In the genomic region with DNA sequence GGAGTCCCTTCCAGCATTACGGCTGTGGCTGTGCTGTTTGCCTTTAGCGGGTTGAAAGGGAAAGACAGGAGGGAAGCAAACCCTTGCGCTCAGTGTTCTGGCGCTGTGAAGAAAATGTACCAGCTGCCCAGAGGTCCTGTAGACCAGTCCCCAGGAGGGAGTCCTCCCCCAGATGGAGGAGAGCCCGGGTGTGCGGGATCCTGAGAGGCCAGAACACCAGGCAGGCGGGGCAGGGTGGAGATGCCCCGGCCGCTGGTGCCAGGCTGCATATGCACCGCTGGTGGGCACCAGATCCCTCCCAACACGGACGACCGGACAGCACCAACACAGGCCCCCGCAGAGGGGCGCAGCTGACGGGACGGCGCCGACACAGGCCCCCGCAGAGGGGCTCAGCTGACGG, we compare ENCODE assay signal across 23 cellular contexts. TPM values are rescaled to one million over a fixed set of nuclear protein-coding genes. Genes with fewer than 3 reads are reported as not detected.
DNase-seq lines count a peak whose midpoint lies in the region; ATAC-seq and TF ChIP-seq lines count a peak whose summit lies in the region.
"Had no signal": no experiment of that assay in that cellular context is flagged by ENCODE, and none has a peak within 500 bp of the region (broad histone marks: within the 10 kb centered on the region; RNA-seq: fewer than 3 reads in every experiment).

No MANE protein-coding gene starts in this region.

- intact Hi-C loops in activated CD4-positive, alpha-beta memory T cell treated with anti-CD3 and anti-CD28 coated beads for 36 hours (cut with micrococcal nuclease), result no loop called here
- intact Hi-C loops in sigmoid colon (cut with DNase I), result no loop called here

- H3K9me3 Mint-ChIP-seq in activated CD4-positive, alpha-beta memory T cell treated with anti-CD3 and anti-CD28 coated beads for 36 hours, result no peaks in the 10 kb centered on the region

- H3K27me3 Mint-ChIP-seq in activated CD4-positive, alpha-beta memory T cell treated with anti-CD3 and anti-CD28 coated beads for 36 hours, result peaks cover 16% of the 10 kb centered on the region

- CTCF ChIA-PET in activated CD4-positive, alpha-beta memory T cell treated with anti-CD3 and anti-CD28 coated beads for 36 hours (lab: Charles Lee), result no interaction called here

- H3K9me3 ChIP-seq in sigmoid colon, result peaks cover 0 to 2% (median 0%) of the 10 kb centered on the region in 4 donors
- H3K9me3 ChIP-seq: SJCRH30 had no signal

- TF ChIP-seq EP300 in sigmoid colon (IDR thresholded peaks at IDR 0.05), result no peak

- 69 to 80% methylated on average over 21 of the region's 21 CpGs for WGBS in sigmoid colon, 2 donors

- H3K4me1 ChIP-seq in sigmoid colon, result no peaks in the 10 kb centered on the region
- H3K4me1 ChIP-seq: BLaER1 treated with 17β-estradiol and CSF1 and Interleukin-3, amounts not matched to agents 10 nM and 100 nM; SJCRH30 had no signal

- H3K36me3 ChIP-seq in H7 (replicated peaks; ENCODE audit: control insufficient read depth, insufficient read depth, low read length), result no peaks in the 10 kb centered on the region
- H3K36me3 ChIP-seq in sigmoid colon, result no peaks in the 10 kb centered on the region
- H3K36me3 ChIP-seq: BLaER1 treated with 17β-estradiol and CSF1 and Interleukin-3, amounts not matched to agents 10 nM and 100 nM; SJCRH30 had no signal

- TF ChIP-seq CTCF in sigmoid colon (IDR thresholded peaks at IDR 0.05), result no peak

- POLR2A ChIA-PET in activated CD4-positive, alpha-beta memory T cell treated with anti-CD3 and anti-CD28 coated beads for 36 hours (lab: Charles Lee), result no interaction called here

- DNase-seq in H7, result peak; percentile 43
- DNase-seq in activated CD4-positive, alpha-beta memory T cell treated with anti-CD3 and anti-CD28 coated beads for 36 hours, result peak; percentile 2
- peak; percentile 79 for DNase-seq in mesenteric fat pad (ENCODE audit: low spot score)
- DNase-seq in sigmoid colon, result peak; percentile 41
- DNase-seq in glomerular visceral epithelial cell (ENCODE audit: extremely low spot score), result no peak
- DNase-seq in activated gamma-delta T cell (lab: John Stamatoyannopoulos, UW), result no peak
- DNase-seq: CD4-positive, alpha-beta memory T cell; COR-L47; DMS53; MM.1S; NCI-H2029; NCI-H446; NCI-H524 treated with DMSO at 0.1 percent for 48 hours; NCI-H82; NK-92 treated with Interleukin-12 subunit alpha and Interleukin-12 subunit beta, amount 100 ng/mL, for 24 hours; PC-3; SJCRH30 had no signal

- ATAC-seq in HG03521 (IDR thresholded peaks at IDR 0.05; ENCODE audit: unreplicated experiment) (no peak), GM18520 (IDR thresholded peaks at IDR 0.05; ENCODE audit: unreplicated experiment) (no peak)
- ATAC-seq: PC-3, Right ventricle myocardium inferior had no signal

- H3K27me3 ChIP-seq in H7 (ENCODE audit: control insufficient read depth, insufficient read depth, low read length) (no peaks in the 10 kb centered on the region; the same call in none of the 2 replicates), sigmoid colon (peaks cover 5 to 33% (median 17%) of the 10 kb centered on the region in 3 donors)
- H3K27me3 ChIP-seq: SJCRH30 had no signal

- H3K27ac ChIP-seq in sigmoid colon, result no peak overlapping the region
- H3K27ac ChIP-seq: BLaER1 treated with 17β-estradiol and CSF1 and Interleukin-3, amounts not matched to agents 10 nM and 100 nM; KMS-11; SJCRH30 had no signal

- H3K4me3 ChIP-seq in H7 (ENCODE audit: insufficient read depth, low read depth, low read length) (no peak overlapping the region), sigmoid colon (no peak overlapping the region)
- H3K4me3 ChIP-seq: BLaER1 treated with 17β-estradiol and CSF1 and Interleukin-3, amounts not matched to agents 10 nM and 100 nM; SJCRH30 had no signal

- no peak overlapping the region for H3K4me3 Mint-ChIP-seq in activated CD4-positive, alpha-beta memory T cell treated with anti-CD3 and anti-CD28 coated beads for 36 hours
- H3K4me3 Mint-ChIP-seq: CD4-positive, alpha-beta memory T cell had no signal

- H3K36me3 Mint-ChIP-seq in activated CD4-positive, alpha-beta memory T cell treated with anti-CD3 and anti-CD28 coated beads for 36 hours, result no peaks in the 10 kb centered on the region
- H3K36me3 Mint-ChIP-seq: CD4-positive, alpha-beta memory T cell; IgD-negative memory B cell had no signal

- no peak for TF ChIP-seq POLR2A in sigmoid colon (IDR thresholded peaks at IDR 0.05)

- no peaks in the 10 kb centered on the region for H3K4me1 Mint-ChIP-seq in activated CD4-positive, alpha-beta memory T cell treated with anti-CD3 and anti-CD28 coated beads for 36 hours (ENCODE audit: low read depth)
- H3K4me1 Mint-ChIP-seq: IgD-negative memory B cell had no signal

- H3K27ac Mint-ChIP-seq in activated CD4-positive, alpha-beta memory T cell treated with anti-CD3 and anti-CD28 coated beads for 36 hours, result no peak overlapping the region
- H3K27ac Mint-ChIP-seq: CD4-positive, alpha-beta memory T cell; IgD-negative memory B cell had no signal

RNA-seq across cellular contexts. Expression of a gene that starts 37.2 kb away (rescaled TPM):
- 1.8 and 3.3 TPM in 2 replicates for total RNA-seq in H7 (2014; rRNA removed; shearing (Covaris generic))
- 1 to 10 TPM; 1.7 to 1.8 TPM for total RNA-seq in activated CD4-positive, alpha-beta memory T cell treated with anti-CD3 and anti-CD28 coated beads for 36 hours
- total RNA-seq in mesenteric fat pad (1.1 TPM), sigmoid colon (1 to 10 TPM in 3 of 4 donors, under 1 TPM in 1; 0.83 to 2.5 (median 2.4) TPM)
- 10 to 100 TPM; 12.0 to 51.3 (median 19.9) TPM for polyA plus RNA-seq in sigmoid colon

RNA-seq across cellular contexts. Expression of a gene that starts 50.7 kb away (rescaled TPM):
- 12.6 and 20.7 TPM in 2 replicates for total RNA-seq in H7 (2014; rRNA removed; shearing (Covaris generic))
- total RNA-seq in activated CD4-positive, alpha-beta memory T cell treated with anti-CD3 and anti-CD28 coated beads for 36 hours, result 10 to 100 TPM; 21.6 to 22.5 TPM
- total RNA-seq in mesenteric fat pad (2.0 TPM), sigmoid colon (1 to 10 TPM in 2 of 4 donors, under 1 TPM in 2; 0.36 to 5.0 (median 1.4) TPM)
- polyA plus RNA-seq in sigmoid colon, result 1 to 10 TPM in 2 of 3 donors, under 1 TPM in 1; 0.60 to 7.1 (median 1.6) TPM

Comparison
In these comparisons a context has a peak if more than half of its experiments do, and no peak if none do; other contexts are left out.
1. DNase-seq: peak in H7 (single experiment), activated CD4-positive, alpha-beta memory T cell treated with anti-CD3 and anti-CD28 coated beads for 36 hours (single experiment), mesenteric fat pad (single experiment) and sigmoid colon (single experiment); none in glomerular visceral epithelial cell (single experiment) and activated gamma-delta T cell (single experiment).